Comparison of ENCODE assay signal across 5 cellular contexts in genomic region chr1:6436277-6436676, GRCh38. TPM values are rescaled to one million over a fixed set of nuclear protein-coding genes. Genes with fewer than 3 reads are reported as not detected.
"Had no signal": no experiment of that assay in that cellular context is flagged by ENCODE, and none has a peak within 500 bp of the region (broad histone marks: within the 10 kb centered on the region; RNA-seq: fewer than 3 reads in every experiment).

No MANE protein-coding gene starts in this region.

RNA-seq across cellular contexts. Expression of gene HES2, which starts 16.6 kb away (rescaled TPM):
- total RNA-seq: activated naive CD8-positive, alpha-beta T cell treated with anti-CD3 and anti-CD28 coated beads for 36 hours; activated T-cell treated with anti-CD3 and anti-CD28 coated beads, Interleukin-2, amount 50 U/mL, for 4 hours; ascending aorta; cardiac muscle cell; cardiac septum had no signal
- polyA plus RNA-seq: cardiac muscle cell had no signal
